In the genomic region with DNA sequence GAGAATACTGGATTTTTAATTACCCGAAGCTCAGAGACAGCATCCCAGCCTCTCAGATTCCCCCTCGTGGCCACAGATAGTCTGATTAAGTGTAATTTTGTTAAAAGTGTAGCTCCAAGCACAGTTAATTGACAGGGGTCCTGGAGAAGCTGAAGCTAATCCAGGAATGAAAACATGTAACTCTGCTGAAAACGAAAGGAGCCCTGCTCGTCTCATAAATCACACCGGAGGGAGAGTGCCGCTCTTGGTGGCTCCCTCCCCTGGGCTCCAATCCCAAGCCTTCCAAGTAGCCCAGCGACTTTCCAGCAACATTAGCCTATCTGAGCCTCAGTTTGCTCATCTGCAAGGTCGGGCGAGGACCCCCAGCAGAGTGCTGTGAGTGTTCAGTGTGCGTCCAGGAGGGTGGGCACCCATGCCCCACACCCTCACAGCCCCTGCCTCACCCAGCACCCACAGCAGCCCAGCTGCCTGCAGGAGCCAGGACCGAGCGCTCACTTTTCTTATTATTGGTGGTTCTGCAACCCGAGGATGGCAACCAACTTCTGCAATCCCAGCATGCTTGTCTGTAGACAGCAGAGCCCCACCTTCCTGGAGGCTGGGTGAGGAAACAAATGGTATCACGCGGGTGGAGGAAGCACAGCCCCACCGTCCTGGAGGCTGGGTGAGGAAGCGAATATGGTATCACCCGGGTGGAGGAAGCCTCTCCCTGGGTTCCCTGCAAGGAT, we compare ENCODE assay signal across 10 cellular contexts.
DNase-seq lines count a peak whose midpoint lies in the region; ATAC-seq, FAIRE-seq and TF ChIP-seq lines count a peak whose summit lies in the region.
"Had no signal": no experiment of that assay in that cellular context is flagged by ENCODE, and none has a peak within 500 bp of the region (broad histone marks: within the 10 kb centered on the region; RNA-seq: fewer than 3 reads in every experiment).

No MANE protein-coding gene starts in this region.

- CTCF ChIA-PET in A549 (lab: Yijun Ruan, JAX): interaction anchor here (0.8 kb wide), 1 partner anchor 1022 kb away, joined by 3 read pairs; no protein-coding TSS in a partner anchor

- no peaks in the 10 kb centered on the region for H3K4me1 ChIP-seq in A549
- H3K4me1 ChIP-seq: Caco-2 had no signal

- H3K9me3 Mint-ChIP-seq in naive thymus-derived CD8-positive, alpha-beta T cell: no peaks in the 10 kb centered on the region

- no peak for TF ChIP-seq POLR2A in A549 (IDR thresholded peaks at IDR 0.05; ENCODE audit: low read length)

- no peak for FAIRE-seq in A549 (lab: Jason Lieb, UNC)

- no peaks in the 10 kb centered on the region for H3K36me3 Mint-ChIP-seq in naive thymus-derived CD8-positive, alpha-beta T cell

- no peak for TF ChIP-seq RAD21 in A549 (conservative IDR thresholded peaks at IDR 0.05 in 1 of 2, IDR thresholded peaks at IDR 0.05 in 1 of 2)

- peak overlapping the region; percentile 56 for H3K4me2 ChIP-seq in A549

- H3K4me3 ChIP-seq in A549: 0 out of 3 replicates have a peak overlapping the region, but pooled peaks have one; percentile 15

- H3K4me3 Mint-ChIP-seq in naive thymus-derived CD8-positive, alpha-beta T cell: peak overlapping the region in 9 of 10 donors; percentile 5 to 69 (median 54)

- no peaks in the 10 kb centered on the region for H3K9me3 ChIP-seq in A549
- H3K9me3 ChIP-seq: Caco-2 had no signal

- H3K27me3 Mint-ChIP-seq in naive thymus-derived CD8-positive, alpha-beta T cell: peaks cover 0 to 11% (median 6%) of the 10 kb centered on the region in 5 donors

- no peak for DNase-seq in A549 (ENCODE audit: low read depth in 1 of 2, low spot score in 1 of 2)
- peak; percentile 40 to 41 for DNase-seq in NOMO-1 (lab: John Stamatoyannopoulos, UW; ENCODE audit: unreplicated experiment in 2 of 2)
- peak; percentile 50 for DNase-seq in globus pallidus (ENCODE audit: low spot score)
- DNase-seq in naive thymus-derived CD8-positive, alpha-beta T cell: no peak
- no peak for DNase-seq in A172 (ENCODE audit: low spot score)
- no peak for DNase-seq in RPMI8226
- DNase-seq in NCI-H748 treated with DMSO at 0.1 percent for 48 hours (lab: John Stamatoyannopoulos, UW): no peak
- DNase-seq: NK-92 treated with Interleukin-12 subunit alpha and Interleukin-12 subunit beta, amount 100 ng/mL, for 24 hours had no signal

- no peak for TF ChIP-seq EP300 in A549 (IDR thresholded peaks at IDR 0.05)

- no peak for TF ChIP-seq CTCF in A549 (IDR thresholded peaks at IDR 0.05)

- ATAC-seq in A549 (peak in 1 of 2 experiments; percentile 21; a peak in 3 of 6 replicates), HG03108 (IDR thresholded peaks at IDR 0.05; ENCODE audit: unreplicated experiment) (no peak)
- no peak for ATAC-seq in naive thymus-derived CD8-positive, alpha-beta T cell

- peak overlapping the region in 1 of 10 donors; percentile 37 for H3K27ac Mint-ChIP-seq in naive thymus-derived CD8-positive, alpha-beta T cell

- WGBS in A549 (ENCODE audit: missing lambda C conversion rate): 22% methylated on average over 18 of the region's 18 CpGs

- peaks cover 0 to 8% (median 0%) of the 10 kb centered on the region in 4 donors for H3K4me1 Mint-ChIP-seq in naive thymus-derived CD8-positive, alpha-beta T cell

- POLR2A ChIA-PET in A549 (lab: Yijun Ruan, JAX): no interaction called here
- POLR2A ChIA-PET in naive thymus-derived CD8-positive, alpha-beta T cell (lab: Charles Lee): no interaction called here

- H3K27ac ChIP-seq in A549: no peak overlapping the region

TF ChIP-seq in A549, 52 proteins besides CTCF, POLR2A, EP300 and RAD21:
- TF ChIP-seq ZNF302 (CRISPR knock-in tag; IDR thresholded peaks at IDR 0.05) (no peak), POLR2AphosphoS2 (conservative IDR thresholded peaks at IDR 0.05; ENCODE audit: low read length) (no peak), RCOR1 (IDR thresholded peaks at IDR 0.05; ENCODE audit: low read depth, low read length) (no peak), HOXB5 (CRISPR knock-in tag; IDR thresholded peaks at IDR 0.05) (no peak), ZSCAN20 (CRISPR knock-in tag; IDR thresholded peaks at IDR 0.05) (no peak), RNF2 (IDR thresholded peaks at IDR 0.05; ENCODE audit: borderline replicate concordance, low read depth) (no peak), KDM1A (IDR thresholded peaks at IDR 0.05; ENCODE audit: low read depth) (no peak), JUNB (IDR thresholded peaks at IDR 0.05) (no peak), HDAC2 (IDR thresholded peaks at IDR 0.05) (no peak), PHF8 (IDR thresholded peaks at IDR 0.05; ENCODE audit: borderline replicate concordance, low read depth) (no peak)

Comparison
In these comparisons a context has a peak if more than half of its experiments do, and no peak if none do; other contexts are left out.
1. DNase-seq: peak in NOMO-1 (2 of 2) and globus pallidus (single experiment); none in A549 (0 of 2), naive thymus-derived CD8-positive, alpha-beta T cell (0 of 10), A172 (single experiment), RPMI8226 (single experiment) and NCI-H748 treated with DMSO at 0.1 percent for 48 hours (single experiment).